Comparison of ENCODE assay signal across 36 cellular contexts in the genomic region with DNA sequence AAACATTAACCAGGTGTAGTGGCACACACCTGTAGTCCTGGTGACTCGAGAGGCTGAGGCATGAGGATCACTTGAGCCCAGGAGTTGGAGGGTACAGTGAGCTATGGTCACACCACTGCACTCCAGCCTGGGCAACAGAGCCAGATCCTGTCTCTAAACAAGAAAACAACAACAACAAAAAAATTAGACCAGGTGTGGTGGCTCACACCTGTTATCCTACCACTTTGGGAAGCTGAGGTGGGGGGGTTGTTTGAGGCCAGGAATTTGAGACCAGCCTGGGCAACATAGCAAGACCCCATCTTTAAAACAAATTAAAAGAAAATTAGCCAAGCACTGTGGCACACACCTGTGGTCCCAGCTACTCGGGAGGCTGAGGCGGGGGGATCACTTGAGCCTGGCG. TPM values are rescaled to one million over a fixed set of nuclear protein-coding genes. Genes with fewer than 3 reads are reported as not detected.
DNase-seq lines count a peak whose midpoint lies in the region; ATAC-seq, FAIRE-seq and TF ChIP-seq lines count a peak whose summit lies in the region.
"Had no signal": no experiment of that assay in that cellular context is flagged by ENCODE, and none has a peak within 500 bp of the region (broad histone marks: within the 10 kb centered on the region; RNA-seq: fewer than 3 reads in every experiment).

No MANE protein-coding gene starts in this region.

- in situ Hi-C loops in HepG2 (cut with HindIII; ENCODE audit: extremely low pct_ligation_motif_present, low pct_unique_long_range_greater_than_20kb) (no loop called here), K562 (cut with MboI) (no loop called here)

- CTCF ChIA-PET in HepG2 (lab: Yijun Ruan, JAX; ENCODE audit: low intra/inter-chr PET ratio, low total read pairs) (no interaction called here), HEK293 (lab: Yijun Ruan, JAX) (no interaction called here), K562 (lab: Yijun Ruan, JAX; ENCODE audit: low intra/inter-chr PET ratio) (no interaction called here)

- H3K79me2 ChIP-seq in HepG2 (ENCODE audit: insufficient read depth, low read length): no peaks in the 10 kb centered on the region
- H3K79me2 ChIP-seq in K562 (ENCODE audit: control insufficient read depth, insufficient read depth, low read length): no peaks in the 10 kb centered on the region

- DNase-seq in HepG2 (ENCODE audit: low spot score) (no peak), right lobe of liver (no peak), K562 (ENCODE audit: extremely low read depth in 1 of 4, low spot score in 3 of 4) (no peak), kidney (peak; percentile 21), NCI-H526 treated with DMSO at 0.1 percent for 48 hours (lab: John Stamatoyannopoulos, UW) (no peak), activated gamma-delta T cell treated with Interleukin-2 at 50 U/mL for 16 hours (no peak), mucosa of descending colon (no peak)
- DNase-seq: 8988T; ACHN; AML-193; BE2C; C1 segment of cervical spinal cord; Caco-2; Calu3; CD4-positive, alpha-beta memory T cell; CD4-positive, alpha-beta T cell; CD4-positive, CD25-positive, alpha-beta regulatory T cell; CD8-positive, alpha-beta memory T cell; CD8-positive, alpha-beta T cell; COR-L47; DMS 273 treated with DMSO at 0.1 percent for 48 hours; DMS153; DMS53; DMS79; DMS79 treated with DMSO at 0.1 percent for 48 hours; DND-41; EL had no signal

- H3K27me3 ChIP-seq in HepG2 (ENCODE audit: control insufficient read depth in 1 of 2, insufficient read depth in 2 of 2, low read length in 2 of 2) (peaks cover 0 to 1% of the 10 kb centered on the region in 2 experiments; a peak in 1 of 5 replicates), right lobe of liver (no peaks in the 10 kb centered on the region), K562 (ENCODE audit: control insufficient read depth in 2 of 2, insufficient read depth in 2 of 2, low read length in 2 of 2) (peaks cover 0 to 26% of the 10 kb centered on the region in 2 experiments; a peak in 1 of 5 replicates)
- H3K27me3 ChIP-seq: BE2C; BLaER1; BLaER1 treated with 17β-estradiol and CSF1 and Interleukin-3, amounts not matched to agents 10 nM and 100 nM had no signal

- intact Hi-C loops in HepG2 (cut with micrococcal nuclease; ENCODE audit: unreplicated experiment) (no loop called here), right lobe of liver (cut with DNase I) (no loop called here), K562 (cut with micrococcal nuclease) (no loop called here), kidney (cut with DNase I) (no loop called here), mucosa of descending colon (cut with DNase I, micrococcal nuclease) (no loop called here)

- H2AFZ ChIP-seq in HepG2 (ENCODE audit: low read length): no peak overlapping the region
- no peak overlapping the region for H2AFZ ChIP-seq in K562 (ENCODE audit: low read depth, low read length)

- POLR2A ChIA-PET in HepG2 (lab: Yijun Ruan, JAX): no interaction called here
- POLR2A ChIA-PET in HEK293 (lab: Yijun Ruan, JAX): no interaction called here
- POLR2A ChIA-PET in K562 (lab: Yijun Ruan, JAX): no interaction called here

- TF ChIP-seq POLR2A in HepG2 (IDR thresholded peaks at IDR 0.05; ENCODE audit: insufficient read depth in 1 of 2, low read depth in 2 of 2, low read length in 2 of 2): no peak
- no peak for TF ChIP-seq POLR2A in right lobe of liver (IDR thresholded peaks at IDR 0.05)
- no peak for TF ChIP-seq POLR2A in K562 (conservative IDR thresholded peaks at IDR 0.05)

- no peaks in the 10 kb centered on the region for H3K9me1 ChIP-seq in K562 (ENCODE audit: control insufficient read depth, insufficient read depth, low read length)

- H3K4me1 ChIP-seq in HepG2 (ENCODE audit: insufficient read depth, low read length) (peaks cover 18% of the 10 kb centered on the region), right lobe of liver (no peaks in the 10 kb centered on the region), HEK293 (ENCODE audit: control insufficient read depth, insufficient read depth, low read length) (no peaks in the 10 kb centered on the region), K562 (replicated peaks in 1 of 2; ENCODE audit: control insufficient read depth in 2 of 2, insufficient read depth in 2 of 2, low read length in 2 of 2) (no peaks in the 10 kb centered on the region; a peak in 1 of 5 replicates), kidney (ENCODE audit: control insufficient read depth in 1 of 2, insufficient read depth in 1 of 2, low read depth in 1 of 2, low read length in 2 of 2) (no peaks in the 10 kb centered on the region), mucosa of descending colon (ENCODE audit: low read depth) (no peaks in the 10 kb centered on the region)
- H3K4me1 ChIP-seq: BE2C, Caco-2 had no signal

- H3K9ac ChIP-seq in HepG2 (ENCODE audit: insufficient read depth, low read depth, low read length) (no peak overlapping the region), K562 (ENCODE audit: insufficient read depth in 1 of 2, low read depth in 2 of 2, low read length in 2 of 2) (no peak overlapping the region), kidney (ENCODE audit: low read length in 2 of 2) (no peak overlapping the region)
- H3K9ac ChIP-seq: BLaER1; BLaER1 treated with 17β-estradiol and CSF1 and Interleukin-3, amounts not matched to agents 10 nM and 100 nM had no signal

- no peaks in the 10 kb centered on the region for H3K9me3 ChIP-seq in HepG2 (ENCODE audit: low read length)
- H3K9me3 ChIP-seq in right lobe of liver: no peaks in the 10 kb centered on the region
- H3K9me3 ChIP-seq in HEK293 (ENCODE audit: control insufficient read depth, insufficient read depth, low read depth, low read length): no peaks in the 10 kb centered on the region
- no peaks in the 10 kb centered on the region for H3K9me3 ChIP-seq in K562 (replicated peaks; ENCODE audit: control insufficient read depth, insufficient read depth, low read depth, low read length)
- no peaks in the 10 kb centered on the region for H3K9me3 ChIP-seq in kidney (ENCODE audit: control insufficient read depth in 1 of 2, low read length in 2 of 2)
- H3K9me3 ChIP-seq in mucosa of descending colon: no peaks in the 10 kb centered on the region
- H3K9me3 ChIP-seq: A549; BE2C; BLaER1; BLaER1 treated with 17β-estradiol and CSF1 and Interleukin-3, amounts not matched to agents 10 nM and 100 nM; Caco-2 had no signal

- H3K27ac ChIP-seq in HepG2 (ENCODE audit: extremely low read length, insufficient read depth, low read length) (no peak overlapping the region), right lobe of liver (no peak overlapping the region), HEK293 (ENCODE audit: extremely low read depth, low read depth, low read length) (no peak overlapping the region), K562 (ENCODE audit: extremely low read depth, low read depth, low read length) (no peak overlapping the region), kidney (ENCODE audit: low read depth in 2 of 2, low read length in 2 of 2) (no peak overlapping the region)
- H3K27ac ChIP-seq: 22Rv1; A549; BLaER1; BLaER1 treated with 17β-estradiol and CSF1 and Interleukin-3, amounts not matched to agents 10 nM and 100 nM; C4-2B had no signal

- no TSS peak for BruUV-seq in HepG2 (replicated peaks; lab: Mats Ljungman, UMichigan)
- no TSS peak for BruUV-seq in K562 (replicated peaks; lab: Mats Ljungman, UMichigan)

- WGBS in HepG2 (ENCODE audit: low lambda C conversion rate): 28% methylated on average over 4 of the region's 4 CpGs
- WGBS in right lobe of liver (ENCODE audit: insufficient coverage, low coverage, low lambda C conversion rate, missing lambda C conversion rate): 71% methylated on average over 3 of the region's 4 CpGs
- 4% methylated on average over 4 of the region's 4 CpGs for WGBS in K562 (ENCODE audit: insufficient coverage, low coverage, missing lambda C conversion rate)

- no peak for FAIRE-seq in HepG2 (lab: Jason Lieb, UNC)
- no peak for FAIRE-seq in K562 (lab: Jason Lieb, UNC)
- FAIRE-seq in kidney (lab: Jason Lieb, UNC): no peak
- FAIRE-seq: A204.1, A549, D721Med had no signal

- no peak overlapping the region for H3K4me3 ChIP-seq in HepG2 (replicated peaks in 1 of 3; ENCODE audit: insufficient read depth in 1 of 3, low read depth in 2 of 3, low read length in 3 of 3)
- H3K4me3 ChIP-seq in right lobe of liver: no peak overlapping the region
- H3K4me3 ChIP-seq in HEK293 (ENCODE audit: low read depth, low read length): no peak overlapping the region
- H3K4me3 ChIP-seq in K562: no peak overlapping the region
- H3K4me3 ChIP-seq in kidney (ENCODE audit: low read length in 2 of 2): no peak overlapping the region
- no peak overlapping the region for H3K4me3 ChIP-seq in mucosa of descending colon
- H3K4me3 ChIP-seq: A549; BLaER1; BLaER1 treated with 17β-estradiol and CSF1 and Interleukin-3, amounts not matched to agents 10 nM and 100 nM had no signal

- TF ChIP-seq CTCF in HepG2 (CRISPR knock-in tag; IDR thresholded peaks at IDR 0.05): no peak
- no peak for TF ChIP-seq CTCF in right lobe of liver (IDR thresholded peaks at IDR 0.05)
- TF ChIP-seq CTCF in HEK293 (tag by site-specific recombination; IDR thresholded peaks at IDR 0.05): no peak
- no peak for TF ChIP-seq CTCF in K562 (IDR thresholded peaks at IDR 0.05 in 2 of 3, conservative IDR thresholded peaks at IDR 0.05 in 1 of 3; ENCODE audit: insufficient read depth in 2 of 3, low read depth in 1 of 3, low read length in 3 of 3)
- no peak for TF ChIP-seq CTCF in kidney (IDR thresholded peaks at IDR 0.05; ENCODE audit: borderline replicate concordance, extremely low read depth, insufficient read depth)
- no peak for TF ChIP-seq CTCF in mucosa of descending colon (IDR thresholded peaks at IDR 0.05)

- ATAC-seq in HepG2: no peak
- no peak for ATAC-seq in right lobe of liver
- no peak for ATAC-seq in K562
- ATAC-seq in mucosa of descending colon: no peak
- ATAC-seq: A549; CD8-positive, alpha-beta T cell had no signal

- H4K20me1 ChIP-seq in HepG2 (ENCODE audit: insufficient read depth, low read length): no peaks in the 10 kb centered on the region
- no peaks in the 10 kb centered on the region; the same call in 1 of the 2 replicates for H4K20me1 ChIP-seq in K562 (replicated peaks; ENCODE audit: control insufficient read depth, insufficient read depth, low read length)

- TF ChIP-seq EP300 in HepG2 (IDR thresholded peaks at IDR 0.05; ENCODE audit: low read depth in 2 of 2, low read length in 2 of 2) (no peak), HepG2 (CRISPR knock-in tag; IDR thresholded peaks at IDR 0.05; ENCODE audit: borderline replicate concordance) (no peak), K562 (IDR thresholded peaks at IDR 0.05; ENCODE audit: low read length) (no peak)

- TF ChIP-seq RAD21 in HepG2 (CRISPR knock-in tag; IDR thresholded peaks at IDR 0.05): no peak
- TF ChIP-seq RAD21 in K562 (CRISPR knock-in tag; conservative IDR thresholded peaks at IDR 0.05 in 1 of 2, IDR thresholded peaks at IDR 0.05 in 1 of 2): no peak

- H3K4me2 ChIP-seq in HepG2 (ENCODE audit: low read depth, low read length) (no peak overlapping the region), K562 (ENCODE audit: insufficient read depth, low read length) (no peak overlapping the region)
- H3K4me2 ChIP-seq: A549; BLaER1; BLaER1 treated with 17β-estradiol and CSF1 and Interleukin-3, amounts not matched to agents 10 nM and 100 nM had no signal

- no peaks in the 10 kb centered on the region for H3K36me3 ChIP-seq in HepG2 (replicated peaks in 1 of 2; ENCODE audit: control insufficient read depth in 1 of 2, insufficient read depth in 2 of 2, low read length in 2 of 2)
- H3K36me3 ChIP-seq in right lobe of liver: no peaks in the 10 kb centered on the region
- no peaks in the 10 kb centered on the region for H3K36me3 ChIP-seq in HEK293 (ENCODE audit: control insufficient read depth in 2 of 2, insufficient read depth in 1 of 2, low read length in 2 of 2)
- H3K36me3 ChIP-seq in K562 (ENCODE audit: control insufficient read depth, insufficient read depth, low read length): no peaks in the 10 kb centered on the region
- H3K36me3 ChIP-seq in kidney (ENCODE audit: control insufficient read depth in 1 of 2, insufficient read depth in 2 of 2, low read length in 2 of 2): no peaks in the 10 kb centered on the region
- H3K36me3 ChIP-seq in mucosa of descending colon (ENCODE audit: low read depth): no peaks in the 10 kb centered on the region
- H3K36me3 ChIP-seq: BE2C; BLaER1; BLaER1 treated with 17β-estradiol and CSF1 and Interleukin-3, amounts not matched to agents 10 nM and 100 nM had no signal

RNA-seq across cellular contexts. Expression of gene PTPRS, which starts 20.8 kb away (rescaled TPM):
- total RNA-seq in HepG2 (2016; rRNA removed; fragmentation: Illumina TruSeq; extraction: Trizol) (21.3 and 32.7 TPM in 2 replicates), right lobe of liver (10 to 100 TPM in 5 of 6 experiments, 1 to 10 TPM in 1; 6.1 to 39.9 (median 22.1) TPM), K562 (2014; rRNA removed) (26.4 and 28.0 TPM in 2 replicates), K562 (2014; rRNA removed; fragmentation: Illumina TruSeq; extraction: Trizol) (6.1 and 6.7 TPM in 2 replicates), K562 (2015; rRNA removed; fragmentation: Illumina TruSeq; extraction: Trizol) (14.1 and 15.1 TPM in 2 replicates), K562 (2021) (45.2 and 49.4 TPM in 2 replicates), kidney (103 TPM), mucosa of descending colon (100 to 1,000 TPM in 1 of 3 donors, 10 to 100 TPM in 1, 1 to 10 TPM in 1; 7.2 to 131 (median 22.5) TPM)
- 8.8 and 10.2 TPM in 2 replicates for total RNA-seq in HepG2 (2016; cell fraction: cytosol; rRNA removed; fragmentation: Illumina TruSeq; extraction: Trizol; ENCODE audit: low read depth)
- 17.7 and 32.1 TPM in 2 replicates for total RNA-seq in HepG2 (2016; cell fraction: insoluble cytoplasmic fraction; rRNA removed; fragmentation: Illumina TruSeq; extraction: Trizol)
- 21.8 and 23.0 TPM in 2 replicates for total RNA-seq in HepG2 (2016; cell fraction: membrane; rRNA removed; fragmentation: Illumina TruSeq; extraction: Trizol)
- total RNA-seq in HepG2 (2016; cell fraction: nucleus; rRNA removed; fragmentation: Illumina TruSeq; extraction: Trizol): 57.4 and 62.6 TPM in 2 replicates
- polyA plus RNA-seq in HepG2 (2011; rRNA removed) (43.9 and 63.5 TPM in 2 replicates), K562 (2011; rRNA removed) (14.9 and 17.4 TPM in 2 replicates), K562 (2014; fragmentation: Illumina TruSeq; extraction: Trizol) (8.3 and 10.7 TPM in 2 replicates), K562 (2014; fragmentation: Nextera tagmentation; extraction: Ambion mirVana) (1 to 10 TPM; 1.1 to 1.2 TPM), K562 (2014; rRNA removed) (26.9 and 27.4 TPM in 2 replicates), kidney (ENCODE audit: insufficient read depth, low read depth, low replicate concordance) (7.2 TPM)
- 36.8 and 40.6 TPM in 2 replicates for polyA plus RNA-seq in HepG2 (2011; cell fraction: cytosol; rRNA removed)
- polyA plus RNA-seq in HepG2 (2011; cell fraction: nucleus; rRNA removed): 194 and 221 TPM in 2 replicates
- polyA plus RNA-seq in HepG2 (2012): 24.6 and 49.4 TPM in 2 replicates
- 4.6 and 4.7 TPM in 2 replicates for polyA plus RNA-seq in HepG2 (2016; cell fraction: cytosol; fragmentation: Illumina TruSeq; extraction: Trizol; ENCODE audit: low read depth)
- 8.4 and 10.5 TPM in 2 replicates for polyA plus RNA-seq in HepG2 (2016; cell fraction: insoluble cytoplasmic fraction; fragmentation: Illumina TruSeq; extraction: Trizol; ENCODE audit: low read depth)
- 5.1 and 5.2 TPM in 2 replicates for polyA plus RNA-seq in HepG2 (2016; cell fraction: membrane; fragmentation: Illumina TruSeq; extraction: Trizol; ENCODE audit: low read depth)
- polyA plus RNA-seq in HepG2 (2016; cell fraction: nucleus; fragmentation: Illumina TruSeq; extraction: Trizol; ENCODE audit: insufficient read depth, low read depth): 68.7 and 77.5 TPM in 2 replicates
- polyA minus RNA-seq in HepG2 (2011; rRNA and poly(A)+ RNA removed; ENCODE audit: low replicate concordance): 65.7 and 175 TPM in 2 replicates
- polyA minus RNA-seq in HepG2 (2011; cell fraction: cytosol; rRNA and poly(A)+ RNA removed): 79.6 and 103 TPM in 2 replicates
- polyA minus RNA-seq in HepG2 (2011; cell fraction: nucleus; rRNA and poly(A)+ RNA removed): 55.6 and 71.9 TPM in 2 replicates
- 79.8 and 180 TPM in 2 replicates for total RNA-seq in K562 (2011; cell fraction: chromatin; rRNA removed; ENCODE audit: low replicate concordance)
- 97.4 and 130 TPM in 2 replicates for total RNA-seq in K562 (2011; cell fraction: nucleolus; rRNA removed)
- 85.8 and 89.2 TPM in 2 replicates for total RNA-seq in K562 (2011; cell fraction: nucleoplasm; rRNA removed)
- 14.3 and 32.7 TPM in 2 replicates for polyA plus RNA-seq in K562 (2011; cell fraction: cytosol; rRNA removed)
- polyA plus RNA-seq in K562 (2011; cell fraction: nucleus; rRNA removed): 54.1 and 106 TPM in 2 replicates
- polyA plus RNA-seq in K562 (2012): 23.1 and 29.5 TPM in 2 replicates
- 11.5 and 28.9 TPM in 2 replicates for polyA minus RNA-seq in K562 (2011; rRNA and poly(A)+ RNA removed)
- polyA minus RNA-seq in K562 (2011; cell fraction: cytosol; rRNA and poly(A)+ RNA removed): 41.9 and 44.2 TPM in 2 replicates
- 27.2 and 33.5 TPM in 2 replicates for polyA minus RNA-seq in K562 (2011; cell fraction: nucleus; rRNA and poly(A)+ RNA removed)
- polyA plus RNA-seq: CD14-positive monocyte had no signal

Comparison
In these comparisons a context has a peak if more than half of its experiments do, and no peak if none do; other contexts are left out.
1. Of the 241 proteins assayed by ChIP-seq in both HepG2 and K562: peak only in HepG2: none; only in K562: none; in both: ZNF121; in neither: 240.